24 cellular contexts compared by ENCODE assay signal in the genomic region with DNA sequence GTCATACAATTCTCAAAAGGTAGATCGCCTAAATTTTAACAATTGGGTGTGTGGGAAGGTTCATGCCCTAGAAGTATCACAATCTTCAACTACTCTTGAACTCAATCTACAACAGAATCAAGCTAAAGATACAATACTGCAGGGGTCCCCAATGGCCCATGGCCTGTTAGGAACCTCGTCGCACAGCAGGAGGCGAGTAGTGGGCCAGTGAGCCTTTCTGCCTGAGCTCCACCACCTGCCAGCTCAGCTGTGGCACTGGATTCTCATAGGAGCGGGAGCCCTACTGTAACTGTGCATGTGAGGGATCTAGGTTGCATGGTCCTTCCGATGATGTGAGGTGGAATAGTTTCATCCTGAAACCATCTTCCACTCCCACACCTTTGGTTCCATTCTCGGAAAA.
"Had no signal": no experiment of that assay in that cellular context is flagged by ENCODE, and none has a peak within 500 bp of the region (broad histone marks: within the 10 kb centered on the region; RNA-seq: fewer than 3 reads in every experiment).

No MANE protein-coding gene starts in this region.

- DNase-seq: activated B cell treated with CpG ODN at 0.5 μM for 24 hours; activated CD4-positive, alpha-beta memory T cell treated with anti-CD3 and anti-CD28 coated beads for 36 hours; activated CD4-positive, alpha-beta T cell treated with anti-CD3 and anti-CD28 coated beads for 1 hour; activated CD4-positive, alpha-beta T cell treated with anti-CD3 and anti-CD28 coated beads, Interleukin-2, amount 10 ng/mL, durations not matched to agents 7 days and 5 days; activated CD8-positive, alpha-beta memory T cell treated with anti-CD3 and anti-CD28 coated beads for 24 hours; activated gamma-delta T cell; activated naive CD4-positive, alpha-beta T cell treated with anti-CD3 and anti-CD28 coated beads for 36 hours; activated T-cell treated with anti-CD3 and anti-CD28 coated beads, Interleukin-2, amount 50 U/mL, for 4 hours; amygdala; KG1; NCI-H1092; NCI-H1930; NCI-H345; NCI-H510A treated with DMSO at 0.1 percent for 48 hours; PC-3; SHP77; T-helper 9 cell had no signal

- FAIRE-seq: astrocyte, RCC 7860 had no signal

- H3K4me1 Mint-ChIP-seq: activated CD4-positive, alpha-beta T cell treated with anti-CD3 and anti-CD28 coated beads, Interleukin-2, amount 10 ng/mL, durations not matched to agents 7 days and 5 days had no signal

- ATAC-seq: activated T-cell treated with anti-CD3 and anti-CD28 coated beads, Interleukin-2, amount 50 U/mL, for 4 hours; activated T-helper 17 cell treated with anti-CD3 and anti-CD28 coated beads, Interleukin-2, amount 50 U/mL, for 72 hours; PC-3 had no signal

- H3K36me3 Mint-ChIP-seq: activated CD4-positive, alpha-beta memory T cell treated with anti-CD3 and anti-CD28 coated beads for 36 hours had no signal

- H3K27me3 Mint-ChIP-seq: activated B cell treated with CpG ODN at 0.5 μM for 24 hours; activated CD4-positive, alpha-beta memory T cell treated with anti-CD3 and anti-CD28 coated beads for 36 hours; activated CD4-positive, alpha-beta T cell treated with anti-CD3 and anti-CD28 coated beads, Interleukin-2, amount 10 ng/mL, durations not matched to agents 7 days and 5 days; activated naive CD8-positive, alpha-beta T cell; activated T-helper 17 cell treated with anti-CD3 and anti-CD28 coated beads, Interleukin-2, amount 50 U/mL, for 72 hours; brain; central memory CD8-positive, alpha-beta T cell had no signal

- H3K9me3 Mint-ChIP-seq: activated B cell treated with CpG ODN at 0.5 μM for 24 hours; activated CD4-positive, alpha-beta memory T cell treated with anti-CD3 and anti-CD28 coated beads for 36 hours; activated CD4-positive, alpha-beta T cell treated with anti-CD3 and anti-CD28 coated beads, Interleukin-2, amount 10 ng/mL, durations not matched to agents 7 days and 5 days; activated naive CD4-positive, alpha-beta T cell treated with anti-CD3 and anti-CD28 coated beads for 36 hours; activated T-cell treated with anti-CD3 and anti-CD28 coated beads, Interleukin-2, amount 50 U/mL, for 4 hours; activated T-helper 17 cell treated with anti-CD3 and anti-CD28 coated beads, Interleukin-2, amount 50 U/mL, for 72 hours; brain; central memory CD8-positive, alpha-beta T cell; T-helper 1 cell treated with Interleukin-12 subunit alpha and Interleukin-12 subunit beta and Interleukin-4 antibody, amounts not matched to agents 30 μg/mL and 1 μg/mL, for 36 hours had no signal

- H3K27ac Mint-ChIP-seq: activated B cell treated with CpG ODN at 0.5 μM for 24 hours; activated CD4-positive, alpha-beta memory T cell treated with anti-CD3 and anti-CD28 coated beads for 36 hours; activated CD4-positive, alpha-beta T cell treated with anti-CD3 and anti-CD28 coated beads, Interleukin-2, amount 10 ng/mL, durations not matched to agents 7 days and 5 days; activated naive CD4-positive, alpha-beta T cell treated with anti-CD3 and anti-CD28 coated beads for 36 hours; activated naive CD8-positive, alpha-beta T cell; activated T-helper 17 cell treated with anti-CD3 and anti-CD28 coated beads, Interleukin-2, amount 50 U/mL, for 72 hours; brain; T-helper 1 cell treated with Interleukin-12 subunit alpha and Interleukin-12 subunit beta and Interleukin-4 antibody, amounts not matched to agents 30 μg/mL and 1 μg/mL, for 36 hours had no signal

- H3K4me3 Mint-ChIP-seq: activated B cell treated with CpG ODN at 0.5 μM for 24 hours; activated CD4-positive, alpha-beta memory T cell treated with anti-CD3 and anti-CD28 coated beads for 36 hours; activated CD4-positive, alpha-beta T cell treated with anti-CD3 and anti-CD28 coated beads, Interleukin-2, amount 10 ng/mL, durations not matched to agents 7 days and 5 days; activated naive CD4-positive, alpha-beta T cell treated with anti-CD3 and anti-CD28 coated beads for 36 hours; activated naive CD8-positive, alpha-beta T cell; activated T-cell treated with anti-CD3 and anti-CD28 coated beads, Interleukin-2, amount 50 U/mL, for 4 hours; activated T-helper 17 cell treated with anti-CD3 and anti-CD28 coated beads, Interleukin-2, amount 50 U/mL, for 72 hours; brain; central memory CD8-positive, alpha-beta T cell; T-helper 1 cell treated with Interleukin-12 subunit alpha and Interleukin-12 subunit beta and Interleukin-4 antibody, amounts not matched to agents 30 μg/mL and 1 μg/mL, for 36 hours had no signal
